Comparison of ENCODE assay signal across 1 cellular context in the genomic region with DNA sequence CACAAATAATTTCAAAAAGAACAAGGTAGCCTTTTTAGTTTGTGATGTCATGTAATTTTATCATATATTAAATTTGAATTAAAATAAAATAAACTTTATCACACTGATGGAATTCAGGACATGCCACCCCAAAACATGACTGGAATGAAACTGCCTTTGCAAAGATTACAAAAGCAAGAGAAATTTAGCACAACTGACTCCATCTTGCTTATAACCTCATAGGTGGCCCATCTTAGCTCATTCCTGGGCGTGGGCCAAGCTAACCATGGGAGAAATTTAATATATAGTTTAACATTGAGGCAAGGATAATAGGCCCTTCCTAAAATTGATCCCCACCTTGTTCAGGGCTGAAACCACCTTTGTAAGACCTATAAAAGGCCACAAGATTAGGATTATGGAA.
A peak's percentile ranks its signal among the peaks of the same experiment; 100 is the strongest.
TF ChIP-seq lines count a peak whose summit lies in the region.

No MANE protein-coding gene starts in this region.

TF ChIP-seq in K562, 482 proteins besides CTCF, POLR2A, EP300 and RAD21 (continued from another document and continues in another):
- no peak for TF ChIP-seq CLOCK (CRISPR knock-in tag; IDR thresholded peaks at IDR 0.05; ENCODE audit: borderline replicate concordance)
- TF ChIP-seq ZNF57 (CRISPR knock-in tag; IDR thresholded peaks at IDR 0.05), result no peak
- peak; percentile 69 for TF ChIP-seq ZNF76 (CRISPR knock-in tag; IDR thresholded peaks at IDR 0.05; ENCODE audit: borderline replicate concordance)
- TF ChIP-seq RAD51 (IDR thresholded peaks at IDR 0.05; ENCODE audit: borderline replicate concordance, low read depth), result no peak
- TF ChIP-seq TCFL5 (CRISPR knock-in tag; conservative IDR thresholded peaks at IDR 0.05), result peak; percentile 89
- TF ChIP-seq FOXP4 (CRISPR knock-in tag; IDR thresholded peaks at IDR 0.05; ENCODE audit: borderline replicate concordance), result no peak
- TF ChIP-seq BRD9 (IDR thresholded peaks at IDR 0.05; ENCODE audit: low read depth, partially characterized antibody), result no peak
- peak; percentile 89 for TF ChIP-seq PTTG1 (tag; IDR thresholded peaks at IDR 0.05; ENCODE audit: low read depth)
- TF ChIP-seq NFXL1 (CRISPR knock-in tag; IDR thresholded peaks at IDR 0.05), result peak; percentile 83; the same call in 1 of the 2 replicates
- no peak for TF ChIP-seq LEF1 (IDR thresholded peaks at IDR 0.05)
- TF ChIP-seq L3MBTL2 (IDR thresholded peaks at IDR 0.05), result no peak
- TF ChIP-seq SMAD1 (IDR thresholded peaks at IDR 0.05; ENCODE audit: low read depth, low read length, partially characterized antibody), result no peak
- TF ChIP-seq DDX20 (tag; IDR thresholded peaks at IDR 0.05; ENCODE audit: low read depth), result peak; percentile 91
- TF ChIP-seq SIRT6 (IDR thresholded peaks at IDR 0.05; ENCODE audit: low read depth, low read length), result no peak
- TF ChIP-seq ZNF444 (CRISPR knock-in tag; IDR thresholded peaks at IDR 0.05), result 0 out of 2 replicates have a peak, but pooled peaks have one; percentile 51
- TF ChIP-seq ZBTB11 (CRISPR knock-in tag; IDR thresholded peaks at IDR 0.05), result no peak
- no peak for TF ChIP-seq PRMT5 (CRISPR knock-in tag; IDR thresholded peaks at IDR 0.05)
- no peak for TF ChIP-seq KAT7 (CRISPR knock-in tag; IDR thresholded peaks at IDR 0.05; ENCODE audit: borderline replicate concordance)
- TF ChIP-seq, protein P1, sequence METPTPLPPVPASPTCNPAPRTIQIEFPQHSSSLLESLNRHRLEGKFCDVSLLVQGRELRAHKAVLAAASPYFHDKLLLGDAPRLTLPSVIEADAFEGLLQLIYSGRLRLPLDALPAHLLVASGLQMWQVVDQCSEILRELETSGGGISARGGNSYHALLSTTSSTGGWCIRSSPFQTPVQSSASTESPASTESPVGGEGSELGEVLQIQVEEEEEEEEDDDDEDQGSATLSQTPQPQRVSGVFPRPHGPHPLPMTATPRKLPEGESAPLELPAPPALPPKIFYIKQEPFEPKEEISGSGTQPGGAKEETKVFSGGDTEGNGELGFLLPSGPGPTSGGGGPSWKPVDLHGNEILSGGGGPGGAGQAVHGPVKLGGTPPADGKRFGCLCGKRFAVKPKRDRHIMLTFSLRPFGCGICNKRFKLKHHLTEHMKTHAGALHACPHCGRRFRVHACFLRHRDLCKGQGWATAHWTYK (CRISPR knock-in tag; IDR thresholded peaks at IDR 0.05), result peak; percentile 76; the same call in 1 of the 2 replicates
- TF ChIP-seq ESRRB (CRISPR knock-in tag; IDR thresholded peaks at IDR 0.05; ENCODE audit: borderline replicate concordance), result no peak
- no peak for TF ChIP-seq ARID3A (IDR thresholded peaks at IDR 0.05; ENCODE audit: borderline replicate concordance, low read depth, low read length)
- TF ChIP-seq, protein P2, sequence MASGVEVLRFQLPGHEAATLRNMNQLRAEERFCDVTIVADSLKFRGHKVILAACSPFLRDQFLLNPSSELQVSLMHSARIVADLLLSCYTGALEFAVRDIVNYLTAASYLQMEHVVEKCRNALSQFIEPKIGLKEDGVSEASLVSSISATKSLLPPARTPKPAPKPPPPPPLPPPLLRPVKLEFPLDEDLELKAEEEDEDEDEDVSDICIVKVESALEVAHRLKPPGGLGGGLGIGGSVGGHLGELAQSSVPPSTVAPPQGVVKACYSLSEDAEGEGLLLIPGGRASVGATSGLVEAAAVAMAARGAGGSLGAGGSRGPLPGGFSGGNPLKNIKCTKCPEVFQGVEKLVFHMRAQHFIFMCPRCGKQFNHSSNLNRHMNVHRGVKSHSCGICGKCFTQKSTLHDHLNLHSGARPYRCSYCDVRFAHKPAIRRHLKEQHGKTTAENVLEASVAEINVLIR (CRISPR knock-in tag; IDR thresholded peaks at IDR 0.05), result peak; percentile 76
- TF ChIP-seq, protein P3, sequence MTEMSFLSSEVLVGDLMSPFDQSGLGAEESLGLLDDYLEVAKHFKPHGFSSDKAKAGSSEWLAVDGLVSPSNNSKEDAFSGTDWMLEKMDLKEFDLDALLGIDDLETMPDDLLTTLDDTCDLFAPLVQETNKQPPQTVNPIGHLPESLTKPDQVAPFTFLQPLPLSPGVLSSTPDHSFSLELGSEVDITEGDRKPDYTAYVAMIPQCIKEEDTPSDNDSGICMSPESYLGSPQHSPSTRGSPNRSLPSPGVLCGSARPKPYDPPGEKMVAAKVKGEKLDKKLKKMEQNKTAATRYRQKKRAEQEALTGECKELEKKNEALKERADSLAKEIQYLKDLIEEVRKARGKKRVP (CRISPR knock-in tag; IDR thresholded peaks at IDR 0.05), result peak; percentile 65; the same call in 1 of the 2 replicates
- no peak for TF ChIP-seq MLLT1 (IDR thresholded peaks at IDR 0.05)
- no peak for TF ChIP-seq RBM17 (IDR thresholded peaks at IDR 0.05; ENCODE audit: borderline replicate concordance, low read depth, low read length)
- TF ChIP-seq ZNF23 (CRISPR knock-in tag; IDR thresholded peaks at IDR 0.05), result peak; percentile 95
- TF ChIP-seq ZNF324 (CRISPR knock-in tag; IDR thresholded peaks at IDR 0.05), result no peak; the same call in 1 of the 2 replicates
- TF ChIP-seq HDAC6 (IDR thresholded peaks at IDR 0.05; ENCODE audit: low read depth, low read length), result no peak
- no peak for TF ChIP-seq BRD4 (IDR thresholded peaks at IDR 0.05)
- no peak for TF ChIP-seq CTCFL (IDR thresholded peaks at IDR 0.05; ENCODE audit: borderline replicate concordance, insufficient read depth, low read depth, low read length, poor library complexity, severe bottlenecking)
- TF ChIP-seq SRSF3 (IDR thresholded peaks at IDR 0.05; ENCODE audit: insufficient read depth, low read length), result no peak
- TF ChIP-seq, protein P4, sequence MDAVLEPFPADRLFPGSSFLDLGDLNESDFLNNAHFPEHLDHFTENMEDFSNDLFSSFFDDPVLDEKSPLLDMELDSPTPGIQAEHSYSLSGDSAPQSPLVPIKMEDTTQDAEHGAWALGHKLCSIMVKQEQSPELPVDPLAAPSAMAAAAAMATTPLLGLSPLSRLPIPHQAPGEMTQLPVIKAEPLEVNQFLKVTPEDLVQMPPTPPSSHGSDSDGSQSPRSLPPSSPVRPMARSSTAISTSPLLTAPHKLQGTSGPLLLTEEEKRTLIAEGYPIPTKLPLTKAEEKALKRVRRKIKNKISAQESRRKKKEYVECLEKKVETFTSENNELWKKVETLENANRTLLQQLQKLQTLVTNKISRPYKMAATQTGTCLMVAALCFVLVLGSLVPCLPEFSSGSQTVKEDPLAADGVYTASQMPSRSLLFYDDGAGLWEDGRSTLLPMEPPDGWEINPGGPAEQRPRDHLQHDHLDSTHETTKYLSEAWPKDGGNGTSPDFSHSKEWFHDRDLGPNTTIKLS (IDR thresholded peaks at IDR 0.05; ENCODE audit: borderline replicate concordance, low read depth), result no peak
- TF ChIP-seq, protein P5, sequence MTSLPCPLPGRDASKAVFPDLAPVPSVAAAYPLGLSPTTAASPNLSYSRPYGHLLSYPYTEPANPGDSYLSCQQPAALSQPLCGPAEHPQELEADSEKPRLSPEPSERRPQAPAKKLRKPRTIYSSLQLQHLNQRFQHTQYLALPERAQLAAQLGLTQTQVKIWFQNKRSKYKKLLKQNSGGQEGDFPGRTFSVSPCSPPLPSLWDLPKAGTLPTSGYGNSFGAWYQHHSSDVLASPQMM (CRISPR knock-in tag; IDR thresholded peaks at IDR 0.05), result no peak
- TF ChIP-seq ZBTB17 (CRISPR knock-in tag; IDR thresholded peaks at IDR 0.05), result peak; percentile 91
- no peak for TF ChIP-seq ID3 (CRISPR knock-in tag; IDR thresholded peaks at IDR 0.05)
- no peak for TF ChIP-seq ID3 (tag; IDR thresholded peaks at IDR 0.05)
- TF ChIP-seq GTF2F1 (IDR thresholded peaks at IDR 0.05; ENCODE audit: low read depth, low read length), result no peak
- no peak for TF ChIP-seq FOSL1 (tag; conservative IDR thresholded peaks at IDR 0.05)
- peak; percentile 86 for TF ChIP-seq ZNF586 (CRISPR knock-in tag; conservative IDR thresholded peaks at IDR 0.05)
